ENCODE assay signal across 14 cellular contexts in the genomic region with DNA sequence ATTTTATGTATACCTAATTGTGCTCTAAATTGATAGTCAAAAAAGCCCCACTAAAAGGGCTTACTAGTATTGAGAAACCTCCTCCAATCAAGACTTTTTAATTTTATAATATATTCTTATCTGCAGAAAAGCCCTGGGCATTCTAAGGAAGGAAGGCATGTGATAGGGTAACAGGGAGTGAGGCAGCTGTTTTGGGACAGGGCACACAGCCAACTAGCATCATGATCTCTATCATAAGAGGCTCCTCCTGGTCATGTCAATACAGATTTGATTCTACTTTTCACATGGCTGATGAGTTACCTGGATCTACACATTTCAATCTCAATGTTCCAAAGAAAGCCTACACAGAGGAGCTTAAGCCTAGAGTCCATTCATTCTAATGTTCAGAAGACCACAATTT. TPM values are rescaled to one million over a fixed set of nuclear protein-coding genes. Genes with fewer than 3 reads are reported as not detected.
DNase-seq lines count a peak whose midpoint lies in the region; ATAC-seq and TF ChIP-seq lines count a peak whose summit lies in the region.
"Had no signal": no experiment of that assay in that cellular context is flagged by ENCODE, and none has a peak within 500 bp of the region (broad histone marks: within the 10 kb centered on the region; RNA-seq: fewer than 3 reads in every experiment).

No MANE protein-coding gene starts in this region.

- no peak overlapping the region for H2AFZ ChIP-seq in SK-N-SH (ENCODE audit: low read depth)
- H2AFZ ChIP-seq: GM23248 had no signal

- no peaks in the 10 kb centered on the region for H3K4me1 ChIP-seq in SK-N-SH (ENCODE audit: control insufficient read depth in 1 of 2, insufficient read depth in 2 of 2, low read depth in 1 of 2, low read length in 1 of 2)
- H3K4me1 ChIP-seq: BLaER1 had no signal

- POLR2A ChIA-PET in SK-N-SH (lab: Yijun Ruan, JAX), result no interaction called here

- H3K27me3 ChIP-seq in SK-N-SH (ENCODE audit: insufficient read depth), result no peaks in the 10 kb centered on the region
- H3K27me3 ChIP-seq: BLaER1 had no signal

- peaks cover 0 to 4% of the 10 kb centered on the region in 2 experiments for H3K36me3 ChIP-seq in SK-N-SH (replicated peaks in 1 of 2; ENCODE audit: control insufficient read depth in 1 of 2, insufficient read depth in 2 of 2, low read length in 1 of 2)

- H3K9me2 ChIP-seq in SK-N-SH, result no peaks in the 10 kb centered on the region

- no peaks in the 10 kb centered on the region for H3K79me2 ChIP-seq in SK-N-SH (ENCODE audit: insufficient read depth)

- no peak for TF ChIP-seq RAD21 in SK-N-SH (IDR thresholded peaks at IDR 0.05; ENCODE audit: low read length)

- no peak overlapping the region for H3K4me2 ChIP-seq in SK-N-SH
- H3K4me2 ChIP-seq: BLaER1 had no signal

- DNase-seq in DMS 273 (lab: John Stamatoyannopoulos, UW; ENCODE audit: unreplicated experiment) (peak; percentile 7), DMS 273 treated with DMSO at 0.1 percent for 48 hours (lab: John Stamatoyannopoulos, UW) (no peak), SK-N-SH (peak; percentile 4), myocyte (ENCODE audit: low read depth) (peak; percentile 63), hepatic stellate cell (ENCODE audit: low spot score) (no peak)
- DNase-seq in stimulated activated CD4-positive, alpha-beta T cell treated with anti-CD3 and anti-CD28 coated beads, Interleukin-2, amount 100 ng/mL, for 24 hours, result no peak
- DNase-seq: CD8-positive, alpha-beta memory T cell; DMS79 treated with DMSO at 0.1 percent for 48 hours; EL; GM23248 had no signal

- ATAC-seq in SK-N-SH treated with all-trans-retinoic acid at 6 μM for 48 hours, result no peak

- no peak for TF ChIP-seq CTCF in SK-N-SH (IDR thresholded peaks at IDR 0.05)

- H3K27ac ChIP-seq in SK-N-SH (ENCODE audit: low read depth in 2 of 2, low read length in 1 of 2), result no peak overlapping the region
- H3K27ac ChIP-seq: 22Rv1, BLaER1, GM23248, HL-60 had no signal

- H3K9me3 ChIP-seq in SK-N-SH, result no peaks in the 10 kb centered on the region

- H4K20me1 ChIP-seq in SK-N-SH (ENCODE audit: insufficient read depth), result no peaks in the 10 kb centered on the region
- H4K20me1 ChIP-seq: BLaER1 had no signal

- no peak overlapping the region for H3K9ac ChIP-seq in SK-N-SH
- H3K9ac ChIP-seq: BLaER1, GM23248 had no signal

- CTCF ChIA-PET in SK-N-SH (lab: Yijun Ruan, JAX), result no interaction called here

- TF ChIP-seq EP300 in SK-N-SH (IDR thresholded peaks at IDR 0.05; ENCODE audit: borderline replicate concordance in 1 of 2, low read depth in 1 of 2, low read length in 1 of 2), result no peak

- no peak overlapping the region for H3K4me3 ChIP-seq in SK-N-SH (ENCODE audit: low read depth in 2 of 2, low read length in 1 of 2)
- H3K4me3 ChIP-seq: BLaER1, GM23248 had no signal

- no peaks in the 10 kb centered on the region for H3F3A ChIP-seq in SK-N-SH (replicated peaks; ENCODE audit: insufficient read depth)

TF ChIP-seq in SK-N-SH, 30 proteins besides CTCF, POLR2A, EP300 and RAD21:
- TF ChIP-seq TCF12 (IDR thresholded peaks at IDR 0.05), result no peak

TF ChIP-seq in SK-N-SH treated with all-trans-retinoic acid at 6 μM for 48 hours, 23 proteins besides CTCF, POLR2A, EP300 and RAD21:
- TF ChIP-seq ZNF8 (CRISPR knock-in tag; IDR thresholded peaks at IDR 0.05) (no peak), OSR1 (CRISPR knock-in tag; IDR thresholded peaks at IDR 0.05) (no peak), PPARA (CRISPR knock-in tag; IDR thresholded peaks at IDR 0.05; ENCODE audit: borderline replicate concordance) (no peak), TOX (CRISPR knock-in tag; IDR thresholded peaks at IDR 0.05; ENCODE audit: borderline replicate concordance) (no peak), ARNTL (CRISPR knock-in tag; IDR thresholded peaks at IDR 0.05; ENCODE audit: borderline replicate concordance, low read depth) (no peak), ZNF565 (CRISPR knock-in tag; conservative IDR thresholded peaks at IDR 0.05; ENCODE audit: low read depth) (no peak), ISL1 (CRISPR knock-in tag; IDR thresholded peaks at IDR 0.05) (no peak), ZFP30 (CRISPR knock-in tag; IDR thresholded peaks at IDR 0.05) (no peak), ZFP3 (CRISPR knock-in tag; IDR thresholded peaks at IDR 0.05) (no peak)
- TF ChIP-seq, protein P1, sequence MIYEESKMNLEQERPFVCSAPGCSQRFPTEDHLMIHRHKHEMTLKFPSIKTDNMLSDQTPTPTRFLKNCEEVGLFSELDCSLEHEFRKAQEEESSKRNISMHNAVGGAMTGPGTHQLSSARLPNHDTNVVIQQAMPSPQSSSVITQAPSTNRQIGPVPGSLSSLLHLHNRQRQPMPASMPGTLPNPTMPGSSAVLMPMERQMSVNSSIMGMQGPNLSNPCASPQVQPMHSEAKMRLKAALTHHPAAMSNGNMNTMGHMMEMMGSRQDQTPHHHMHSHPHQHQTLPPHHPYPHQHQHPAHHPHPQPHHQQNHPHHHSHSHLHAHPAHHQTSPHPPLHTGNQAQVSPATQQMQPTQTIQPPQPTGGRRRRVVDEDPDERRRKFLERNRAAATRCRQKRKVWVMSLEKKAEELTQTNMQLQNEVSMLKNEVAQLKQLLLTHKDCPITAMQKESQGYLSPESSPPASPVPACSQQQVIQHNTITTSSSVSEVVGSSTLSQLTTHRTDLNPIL (CRISPR knock-in tag; IDR thresholded peaks at IDR 0.05; ENCODE audit: low read depth), result no peak
- TF ChIP-seq, protein P2, sequence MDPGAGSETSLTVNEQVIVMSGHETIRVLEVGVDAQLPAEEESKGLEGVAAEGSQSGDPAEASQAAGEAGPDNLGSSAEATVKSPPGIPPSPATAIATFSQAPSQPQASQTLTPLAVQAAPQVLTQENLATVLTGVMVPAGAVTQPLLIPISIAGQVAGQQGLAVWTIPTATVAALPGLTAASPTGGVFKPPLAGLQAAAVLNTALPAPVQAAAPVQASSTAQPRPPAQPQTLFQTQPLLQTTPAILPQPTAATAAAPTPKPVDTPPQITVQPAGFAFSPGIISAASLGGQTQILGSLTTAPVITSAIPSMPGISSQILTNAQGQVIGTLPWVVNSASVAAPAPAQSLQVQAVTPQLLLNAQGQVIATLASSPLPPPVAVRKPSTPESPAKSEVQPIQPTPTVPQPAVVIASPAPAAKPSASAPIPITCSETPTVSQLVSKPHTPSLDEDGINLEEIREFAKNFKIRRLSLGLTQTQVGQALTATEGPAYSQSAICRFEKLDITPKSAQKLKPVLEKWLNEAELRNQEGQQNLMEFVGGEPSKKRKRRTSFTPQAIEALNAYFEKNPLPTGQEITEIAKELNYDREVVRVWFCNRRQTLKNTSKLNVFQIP (CRISPR knock-in tag; IDR thresholded peaks at IDR 0.05; ENCODE audit: borderline replicate concordance, low read depth), result no peak
- TF ChIP-seq, protein P3, sequence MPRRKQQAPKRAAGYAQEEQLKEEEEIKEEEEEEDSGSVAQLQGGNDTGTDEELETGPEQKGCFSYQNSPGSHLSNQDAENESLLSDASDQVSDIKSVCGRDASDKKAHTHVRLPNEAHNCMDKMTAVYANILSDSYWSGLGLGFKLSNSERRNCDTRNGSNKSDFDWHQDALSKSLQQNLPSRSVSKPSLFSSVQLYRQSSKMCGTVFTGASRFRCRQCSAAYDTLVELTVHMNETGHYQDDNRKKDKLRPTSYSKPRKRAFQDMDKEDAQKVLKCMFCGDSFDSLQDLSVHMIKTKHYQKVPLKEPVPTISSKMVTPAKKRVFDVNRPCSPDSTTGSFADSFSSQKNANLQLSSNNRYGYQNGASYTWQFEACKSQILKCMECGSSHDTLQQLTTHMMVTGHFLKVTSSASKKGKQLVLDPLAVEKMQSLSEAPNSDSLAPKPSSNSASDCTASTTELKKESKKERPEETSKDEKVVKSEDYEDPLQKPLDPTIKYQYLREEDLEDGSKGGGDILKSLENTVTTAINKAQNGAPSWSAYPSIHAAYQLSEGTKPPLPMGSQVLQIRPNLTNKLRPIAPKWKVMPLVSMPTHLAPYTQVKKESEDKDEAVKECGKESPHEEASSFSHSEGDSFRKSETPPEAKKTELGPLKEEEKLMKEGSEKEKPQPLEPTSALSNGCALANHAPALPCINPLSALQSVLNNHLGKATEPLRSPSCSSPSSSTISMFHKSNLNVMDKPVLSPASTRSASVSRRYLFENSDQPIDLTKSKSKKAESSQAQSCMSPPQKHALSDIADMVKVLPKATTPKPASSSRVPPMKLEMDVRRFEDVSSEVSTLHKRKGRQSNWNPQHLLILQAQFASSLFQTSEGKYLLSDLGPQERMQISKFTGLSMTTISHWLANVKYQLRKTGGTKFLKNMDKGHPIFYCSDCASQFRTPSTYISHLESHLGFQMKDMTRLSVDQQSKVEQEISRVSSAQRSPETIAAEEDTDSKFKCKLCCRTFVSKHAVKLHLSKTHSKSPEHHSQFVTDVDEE (CRISPR knock-in tag; IDR thresholded peaks at IDR 0.05), result no peak
- TF ChIP-seq, protein P4, sequence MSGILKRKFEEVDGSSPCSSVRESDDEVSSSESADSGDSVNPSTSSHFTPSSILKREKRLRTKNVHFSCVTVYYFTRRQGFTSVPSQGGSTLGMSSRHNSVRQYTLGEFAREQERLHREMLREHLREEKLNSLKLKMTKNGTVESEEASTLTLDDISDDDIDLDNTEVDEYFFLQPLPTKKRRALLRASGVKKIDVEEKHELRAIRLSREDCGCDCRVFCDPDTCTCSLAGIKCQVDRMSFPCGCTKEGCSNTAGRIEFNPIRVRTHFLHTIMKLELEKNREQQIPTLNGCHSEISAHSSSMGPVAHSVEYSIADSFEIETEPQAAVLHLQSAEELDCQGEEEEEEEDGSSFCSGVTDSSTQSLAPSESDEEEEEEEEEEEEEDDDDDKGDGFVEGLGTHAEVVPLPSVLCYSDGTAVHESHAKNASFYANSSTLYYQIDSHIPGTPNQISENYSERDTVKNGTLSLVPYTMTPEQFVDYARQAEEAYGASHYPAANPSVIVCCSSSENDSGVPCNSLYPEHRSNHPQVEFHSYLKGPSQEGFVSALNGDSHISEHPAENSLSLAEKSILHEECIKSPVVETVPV (CRISPR knock-in tag; IDR thresholded peaks at IDR 0.05), result no peak

RNA-seq across cellular contexts. Expression of a gene that starts 9.1 kb away (rescaled TPM):
- polyA plus RNA-seq in SK-N-SH (2012; rRNA removed), result 0.05 and 0.15 TPM in 2 replicates
- polyA plus RNA-seq in SK-N-SH (2012; cell fraction: cytosol; rRNA removed), result 0.03 and 0.05 TPM in 2 replicates
- polyA plus RNA-seq in SK-N-SH (2012; cell fraction: nucleus; rRNA removed), result 0.58 and 0.87 TPM in 2 replicates
- 0.64 and 0.88 TPM in 2 replicates for total RNA-seq in myocyte
- polyA plus RNA-seq in myocyte (2012), result 0.25 TPM
- polyA plus RNA-seq: CD8-positive, alpha-beta memory T cell had no signal

Comparison
In these comparisons a context has a peak if more than half of its experiments do, and no peak if none do; other contexts are left out.
1. DNase-seq: peak in DMS 273 (single experiment), SK-N-SH (single experiment) and myocyte (single experiment); none in DMS 273 treated with DMSO at 0.1 percent for 48 hours (single experiment), hepatic stellate cell (single experiment) and stimulated activated CD4-positive, alpha-beta T cell treated with anti-CD3 and anti-CD28 coated beads, Interleukin-2, amount 100 ng/mL, for 24 hours (0 of 2).